ENCODE assay signal across 13 cellular contexts in genomic region chr14:105602243-105602750, GRCh38.
"Had no signal": no experiment of that assay in that cellular context is flagged by ENCODE, and none has a peak within 500 bp of the region (broad histone marks: within the 10 kb centered on the region; RNA-seq: fewer than 3 reads in every experiment).

No MANE protein-coding gene starts in this region.

- ATAC-seq: activated T-cell treated with anti-CD3 and anti-CD28 coated beads, Interleukin-2, amount 50 U/mL, for 4 hours; heart left ventricle; natural killer cell; psoas muscle; sciatic nerve had no signal

- H3K36me3 ChIP-seq: cardiac muscle cell, heart left ventricle, stomach, thoracic aorta had no signal

- H3K4me1 ChIP-seq: heart left ventricle, psoas muscle, stomach had no signal

- H3K27ac ChIP-seq: cardiac muscle cell, heart left ventricle, psoas muscle, stomach, thoracic aorta had no signal

- H3K9me3 Mint-ChIP-seq: activated CD4-positive, alpha-beta memory T cell treated with anti-CD3 and anti-CD28 coated beads for 36 hours; activated T-cell treated with anti-CD3 and anti-CD28 coated beads, Interleukin-2, amount 50 U/mL, for 4 hours; natural killer cell had no signal

- H3K27ac Mint-ChIP-seq: activated CD4-positive, alpha-beta memory T cell treated with anti-CD3 and anti-CD28 coated beads for 36 hours; natural killer cell had no signal

- H3K27me3 Mint-ChIP-seq: activated CD4-positive, alpha-beta memory T cell treated with anti-CD3 and anti-CD28 coated beads for 36 hours had no signal

- H3K9me3 ChIP-seq: heart left ventricle, psoas muscle, stomach, thoracic aorta had no signal

- H3K4me3 Mint-ChIP-seq: activated CD4-positive, alpha-beta memory T cell treated with anti-CD3 and anti-CD28 coated beads for 36 hours; activated T-cell treated with anti-CD3 and anti-CD28 coated beads, Interleukin-2, amount 50 U/mL, for 4 hours; natural killer cell had no signal

- DNase-seq: activated CD4-positive, alpha-beta memory T cell treated with anti-CD3 and anti-CD28 coated beads for 36 hours; activated CD4-positive, CD25-positive, alpha-beta regulatory T cell treated with anti-CD3 and anti-CD28 coated beads, Interleukin-2, amount 50 U/mL, for 72 hours; activated naive CD4-positive, alpha-beta T cell treated with Interleukin-2 at 50 U/mL for 16 hours; natural killer cell; stimulated activated CD4-positive, alpha-beta T cell treated with anti-CD3 and anti-CD28 coated beads, Interleukin-12 subunit alpha, Interleukin-12 subunit beta, amount 100 ng/mL, for 4 hours; stomach; T-helper 2 cell had no signal

- H3K36me3 Mint-ChIP-seq: activated CD4-positive, alpha-beta memory T cell treated with anti-CD3 and anti-CD28 coated beads for 36 hours; natural killer cell had no signal

- H3K27me3 ChIP-seq: cardiac muscle cell had no signal

- H3K4me3 ChIP-seq: cardiac muscle cell, heart left ventricle, psoas muscle, stomach, thoracic aorta had no signal

- H3K4me1 Mint-ChIP-seq: natural killer cell had no signal
